Comparison of ENCODE assay signal across 25 cellular contexts in genomic region chr1:77360256-77360655, GRCh38.
"Had no signal": no experiment of that assay in that cellular context is flagged by ENCODE, and none has a peak within 500 bp of the region (broad histone marks: within the 10 kb centered on the region; RNA-seq: fewer than 3 reads in every experiment).

No MANE protein-coding gene starts in this region.

- H3K27me3 Mint-ChIP-seq: activated CD8-positive, alpha-beta memory T cell treated with anti-CD3 and anti-CD28 coated beads, Interleukin-2, amount 10 ng/mL, durations not matched to agents 7 days and 5 days; activated naive CD8-positive, alpha-beta T cell treated with anti-CD3 and anti-CD28 coated beads for 36 hours; activated T-cell treated with anti-CD3 and anti-CD28 coated beads, Interleukin-2, amount 50 U/mL, for 24 hours had no signal

- H3K4me3 ChIP-seq: Peyer's patch, SJSA1 had no signal

- H3K27ac ChIP-seq: Peyer's patch, RWPE1, SJSA1 had no signal

- H3K9me3 Mint-ChIP-seq: activated T-helper 1 cell treated with anti-CD3 and anti-CD28 coated beads, Interleukin-12 subunit alpha, Interleukin-12 subunit beta, Interleukin-2, Interleukin-4 antibody, amounts not matched to agents 30 ng/mL and 10 ng/mL and 1 ng/mL, durations not matched to agents 14 hours and 24 hours and 36 hours; T-helper 1 cell treated with Interleukin-12 subunit alpha and Interleukin-12 subunit beta and Interleukin-4 antibody, amounts not matched to agents 30 μg/mL and 1 μg/mL, for 36 hours; WTC11 had no signal

- H3K36me3 Mint-ChIP-seq: activated CD8-positive, alpha-beta memory T cell treated with anti-CD3 and anti-CD28 coated beads, Interleukin-2, amount 10 ng/mL, durations not matched to agents 7 days and 5 days; WTC11 had no signal

- H3K4me3 Mint-ChIP-seq: activated CD8-positive, alpha-beta memory T cell treated with anti-CD3 and anti-CD28 coated beads, Interleukin-2, amount 10 ng/mL, durations not matched to agents 7 days and 5 days; activated naive CD8-positive, alpha-beta T cell treated with anti-CD3 and anti-CD28 coated beads for 36 hours; activated T-cell treated with anti-CD3 and anti-CD28 coated beads, Interleukin-2, amount 50 U/mL, for 24 hours; activated T-helper 1 cell treated with anti-CD3 and anti-CD28 coated beads, Interleukin-12 subunit alpha, Interleukin-12 subunit beta, Interleukin-2, Interleukin-4 antibody, amounts not matched to agents 30 ng/mL and 10 ng/mL and 1 ng/mL, durations not matched to agents 14 hours and 24 hours and 36 hours; T-helper 1 cell treated with Interleukin-12 subunit alpha and Interleukin-12 subunit beta and Interleukin-4 antibody, amounts not matched to agents 30 μg/mL and 1 μg/mL, for 36 hours; WTC11 had no signal

- H3K27me3 ChIP-seq: Peyer's patch, SJSA1 had no signal

- H3K4me1 ChIP-seq: Peyer's patch, SJSA1 had no signal

- H3K27ac Mint-ChIP-seq: activated CD8-positive, alpha-beta memory T cell treated with anti-CD3 and anti-CD28 coated beads, Interleukin-2, amount 10 ng/mL, durations not matched to agents 7 days and 5 days; activated naive CD8-positive, alpha-beta T cell treated with anti-CD3 and anti-CD28 coated beads for 36 hours; activated T-cell treated with anti-CD3 and anti-CD28 coated beads, Interleukin-2, amount 50 U/mL, for 24 hours; activated T-helper 1 cell treated with anti-CD3 and anti-CD28 coated beads, Interleukin-12 subunit alpha, Interleukin-12 subunit beta, Interleukin-2, Interleukin-4 antibody, amounts not matched to agents 30 ng/mL and 10 ng/mL and 1 ng/mL, durations not matched to agents 14 hours and 24 hours and 36 hours; T-helper 1 cell treated with Interleukin-12 subunit alpha and Interleukin-12 subunit beta and Interleukin-4 antibody, amounts not matched to agents 30 μg/mL and 1 μg/mL, for 36 hours; WTC11 had no signal

- DNase-seq: activated CD4-positive, alpha-beta T cell treated with anti-CD3 and anti-CD28 coated beads for 48 hours; activated CD4-positive, alpha-beta T cell treated with anti-CD3 and anti-CD28 coated beads, Interleukin-2, amount 50 U/mL, for 48 hours; activated CD4-positive, CD25-positive, alpha-beta regulatory T cell treated with anti-CD3 and anti-CD28 coated beads, Interleukin-2, amount 50 U/mL, for 72 hours; activated CD8-positive, alpha-beta memory T cell treated with anti-CD3 and anti-CD28 coated beads, Interleukin-2, amount 10 ng/mL, durations not matched to agents 7 days and 5 days; activated effector memory CD4-positive, alpha-beta T cell treated with anti-CD3 and anti-CD28 coated beads, Interleukin-2, amount 50 U/mL, for 16 hours; activated naive CD4-positive, alpha-beta T cell treated with Interleukin-2 at 50 U/mL for 16 hours; activated naive CD8-positive, alpha-beta T cell treated with anti-CD3 and anti-CD28 coated beads for 36 hours; activated T-cell treated with anti-CD3 and anti-CD28 coated beads, Interleukin-2, amount 50 U/mL, for 24 hours; anterior cingulate cortex; cerebellar nuclear complex; Kasumi-1; KBM-7; NCI-H1048; NCI-H2029; NCI-H345; NCI-H510A treated with DMSO at 0.1 percent for 48 hours; Peyer's patch; Right ventricle myocardium superior; T-helper 9 cell had no signal

- ATAC-seq: activated CD8-positive, alpha-beta memory T cell treated with anti-CD3 and anti-CD28 coated beads, Interleukin-2, amount 10 ng/mL, durations not matched to agents 7 days and 5 days; SK-N-SH treated with all-trans-retinoic acid at 6 μM for 48 hours; WTC11 had no signal

- H3K9me3 ChIP-seq: Peyer's patch, SJSA1 had no signal

- H3K4me1 Mint-ChIP-seq: activated CD8-positive, alpha-beta memory T cell treated with anti-CD3 and anti-CD28 coated beads, Interleukin-2, amount 10 ng/mL, durations not matched to agents 7 days and 5 days had no signal

- H3K36me3 ChIP-seq: Peyer's patch, SJSA1 had no signal
